ENCODE assay signal across 14 cellular contexts in the genomic region with DNA sequence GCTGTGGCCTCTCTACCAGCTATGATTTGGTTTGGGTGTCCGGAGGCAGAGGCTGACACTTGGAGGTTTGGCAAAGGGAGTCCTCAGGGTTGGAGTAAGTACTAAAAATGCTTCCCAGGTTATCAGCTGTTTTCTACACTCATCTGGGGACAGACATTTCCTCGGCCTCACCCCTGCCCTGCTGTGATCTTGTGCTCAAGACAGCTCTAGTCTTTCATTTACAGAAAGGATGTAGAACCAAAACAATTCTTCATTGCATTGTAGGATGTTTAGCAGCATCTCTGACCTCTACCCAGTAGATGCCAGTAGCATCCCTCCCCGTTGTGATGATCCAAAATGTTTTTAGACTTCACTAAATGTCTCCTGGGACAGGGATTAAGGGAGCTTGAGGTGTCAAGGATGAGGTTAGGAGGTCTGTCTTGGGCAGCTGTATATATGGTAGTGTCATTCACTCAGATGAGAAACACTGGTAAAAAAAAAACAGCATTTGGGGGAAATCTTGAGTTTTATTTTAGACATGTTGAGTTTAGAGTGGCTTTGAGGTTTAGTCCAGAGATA. TPM values are rescaled to one million over a fixed set of nuclear protein-coding genes. Genes with fewer than 3 reads are reported as not detected.
A peak's percentile ranks its signal among the peaks of the same experiment; 100 is the strongest.
DNase-seq lines count a peak whose midpoint lies in the region; ATAC-seq lines count a peak whose summit lies in the region.
"Had no signal": no experiment of that assay in that cellular context is flagged by ENCODE, and none has a peak within 500 bp of the region (broad histone marks: within the 10 kb centered on the region; RNA-seq: fewer than 3 reads in every experiment).

No MANE protein-coding gene starts in this region.

- peak overlapping the region; percentile 99 for H3K27ac Mint-ChIP-seq in activated T-cell treated with anti-CD3 and anti-CD28 coated beads, Interleukin-2, amount 50 U/mL, for 72 hours
- peak overlapping the region; percentile 59 for H3K27ac Mint-ChIP-seq in activated naive CD8-positive, alpha-beta T cell treated with anti-CD3 and anti-CD28 coated beads, Interleukin-2, amount 10 ng/mL, durations not matched to agents 7 days and 5 days
- peak overlapping the region; percentile 87 for H3K27ac Mint-ChIP-seq in stimulated activated effector memory CD8-positive, alpha-beta T cell treated with anti-CD3 and anti-CD28 coated beads, Interleukin-12 subunit alpha, Interleukin-12 subunit beta, amount 100 ng/mL, for 72 hours
- H3K27ac Mint-ChIP-seq: IgD-negative memory B cell had no signal

- no peak for DNase-seq in activated T-cell treated with anti-CD3 and anti-CD28 coated beads, Interleukin-2, amount 50 U/mL, for 72 hours
- DNase-seq in activated T-cell treated with anti-CD3 and anti-CD28 coated beads, Interleukin-2, amount 50 U/mL, for 1 hour = no peak
- DNase-seq in LHCN-M2 (ENCODE audit: low read depth) (peak; percentile 97), NCI-H187 (lab: John Stamatoyannopoulos, UW) (no peak)
- no peak for DNase-seq in activated naive CD8-positive, alpha-beta T cell treated with anti-CD3 and anti-CD28 coated beads, Interleukin-2, amount 10 ng/mL, durations not matched to agents 7 days and 5 days
- DNase-seq in stimulated activated effector memory CD8-positive, alpha-beta T cell treated with anti-CD3 and anti-CD28 coated beads, Interleukin-12 subunit alpha, Interleukin-12 subunit beta, amount 100 ng/mL, for 72 hours (ENCODE audit: low spot score in 2 of 2) = peak in 1 of 2 donors; percentile 49
- DNase-seq: activated CD4-positive, CD25-positive, alpha-beta regulatory T cell treated with anti-CD3 and anti-CD28 coated beads, Interleukin-2, amount 50 U/mL, for 72 hours; anterior cingulate cortex; effector CD4-positive, alpha-beta T cell; NCI-H1694; Peyer's patch had no signal

- ATAC-seq in activated T-cell treated with anti-CD3 and anti-CD28 coated beads, Interleukin-2, amount 50 U/mL, for 72 hours (replicated peaks in 1 of 2) = no peak
- peak; percentile 21 for ATAC-seq in activated naive CD8-positive, alpha-beta T cell treated with anti-CD3 and anti-CD28 coated beads, Interleukin-2, amount 10 ng/mL, durations not matched to agents 7 days and 5 days (ENCODE audit: low read depth)
- no peak for ATAC-seq in stimulated activated effector memory CD8-positive, alpha-beta T cell treated with anti-CD3 and anti-CD28 coated beads, Interleukin-12 subunit alpha, Interleukin-12 subunit beta, amount 100 ng/mL, for 72 hours
- no peak for ATAC-seq in HG03442 (IDR thresholded peaks at IDR 0.05; ENCODE audit: unreplicated experiment)

- peak overlapping the region; percentile 38 to 73 for H3K4me3 Mint-ChIP-seq in activated T-cell treated with anti-CD3 and anti-CD28 coated beads, Interleukin-2, amount 50 U/mL, for 72 hours
- H3K4me3 Mint-ChIP-seq in activated naive CD8-positive, alpha-beta T cell treated with anti-CD3 and anti-CD28 coated beads, Interleukin-2, amount 10 ng/mL, durations not matched to agents 7 days and 5 days = no peak overlapping the region
- H3K4me3 Mint-ChIP-seq in stimulated activated effector memory CD8-positive, alpha-beta T cell treated with anti-CD3 and anti-CD28 coated beads, Interleukin-12 subunit alpha, Interleukin-12 subunit beta, amount 100 ng/mL, for 72 hours = peak overlapping the region; percentile 28
- H3K4me3 Mint-ChIP-seq: IgD-negative memory B cell had no signal

- no peaks in the 10 kb centered on the region for H3K27me3 Mint-ChIP-seq in activated T-cell treated with anti-CD3 and anti-CD28 coated beads, Interleukin-2, amount 50 U/mL, for 72 hours (ENCODE audit: low read depth)
- no peaks in the 10 kb centered on the region for H3K27me3 Mint-ChIP-seq in activated naive CD8-positive, alpha-beta T cell treated with anti-CD3 and anti-CD28 coated beads, Interleukin-2, amount 10 ng/mL, durations not matched to agents 7 days and 5 days

- POLR2A ChIA-PET in activated naive CD8-positive, alpha-beta T cell treated with anti-CD3 and anti-CD28 coated beads, Interleukin-2, amount 10 ng/mL, durations not matched to agents 7 days and 5 days (lab: Charles Lee) = interaction anchor here (0.5 to 4.3 kb wide), 9 partner anchors 7 to 1468 kb away, joined by 3 to 31 read pairs (median 4); no protein-coding TSS in a partner anchor

- peaks cover 0 to 2% of the 10 kb centered on the region in 2 donors for H3K9me3 Mint-ChIP-seq in activated T-cell treated with anti-CD3 and anti-CD28 coated beads, Interleukin-2, amount 50 U/mL, for 72 hours
- H3K9me3 Mint-ChIP-seq in activated naive CD8-positive, alpha-beta T cell treated with anti-CD3 and anti-CD28 coated beads, Interleukin-2, amount 10 ng/mL, durations not matched to agents 7 days and 5 days = peaks cover 2% of the 10 kb centered on the region
- H3K9me3 Mint-ChIP-seq in stimulated activated effector memory CD8-positive, alpha-beta T cell treated with anti-CD3 and anti-CD28 coated beads, Interleukin-12 subunit alpha, Interleukin-12 subunit beta, amount 100 ng/mL, for 72 hours = no peaks in the 10 kb centered on the region

- H3K4me1 Mint-ChIP-seq in activated T-cell treated with anti-CD3 and anti-CD28 coated beads, Interleukin-2, amount 50 U/mL, for 72 hours (ENCODE audit: low read depth) = peaks cover 97% of the 10 kb centered on the region
- peaks cover 65% of the 10 kb centered on the region for H3K4me1 Mint-ChIP-seq in activated naive CD8-positive, alpha-beta T cell treated with anti-CD3 and anti-CD28 coated beads, Interleukin-2, amount 10 ng/mL, durations not matched to agents 7 days and 5 days
- peaks cover 82% of the 10 kb centered on the region for H3K4me1 Mint-ChIP-seq in stimulated activated effector memory CD8-positive, alpha-beta T cell treated with anti-CD3 and anti-CD28 coated beads, Interleukin-12 subunit alpha, Interleukin-12 subunit beta, amount 100 ng/mL, for 72 hours
- H3K4me1 Mint-ChIP-seq: IgD-negative memory B cell had no signal

- H3K36me3 Mint-ChIP-seq in activated T-cell treated with anti-CD3 and anti-CD28 coated beads, Interleukin-2, amount 50 U/mL, for 72 hours (ENCODE audit: insufficient read depth in 2 of 2) = peaks cover 35 to 73% of the 10 kb centered on the region in 2 donors
- H3K36me3 Mint-ChIP-seq in activated naive CD8-positive, alpha-beta T cell treated with anti-CD3 and anti-CD28 coated beads, Interleukin-2, amount 10 ng/mL, durations not matched to agents 7 days and 5 days = peaks cover 48% of the 10 kb centered on the region
- peaks cover 100% of the 10 kb centered on the region for H3K36me3 Mint-ChIP-seq in stimulated activated effector memory CD8-positive, alpha-beta T cell treated with anti-CD3 and anti-CD28 coated beads, Interleukin-12 subunit alpha, Interleukin-12 subunit beta, amount 100 ng/mL, for 72 hours
- H3K36me3 Mint-ChIP-seq: IgD-negative memory B cell had no signal

RNA-seq across cellular contexts. Expression of gene CD28, which starts 26.6 kb away (rescaled TPM):
- total RNA-seq in activated T-cell treated with anti-CD3 and anti-CD28 coated beads, Interleukin-2, amount 50 U/mL, for 72 hours = 100 to 1,000 TPM; 177 to 206 TPM
- total RNA-seq in LHCN-M2 (2014; rRNA removed) = 0.52 and 0.64 TPM in 2 replicates
- 0.06 TPM for polyA plus RNA-seq in LHCN-M2 (2012)
- total RNA-seq in activated naive CD8-positive, alpha-beta T cell treated with anti-CD3 and anti-CD28 coated beads, Interleukin-2, amount 10 ng/mL, durations not matched to agents 7 days and 5 days = 10 to 100 TPM; 52.7 to 58.9 TPM
- total RNA-seq: Daoy had no signal

Comparison
In these comparisons a context has a peak if more than half of its experiments do, and no peak if none do; other contexts are left out.
1. RNA of gene CD28, which starts 26.6 kb away (total RNA-seq): 177 to 206 TPM in activated T-cell treated with anti-CD3 and anti-CD28 coated beads, Interleukin-2, amount 50 U/mL, for 72 hours and 52.7 to 58.9 TPM in activated naive CD8-positive, alpha-beta T cell treated with anti-CD3 and anti-CD28 coated beads, Interleukin-2, amount 10 ng/mL, durations not matched to agents 7 days and 5 days; 0.52 to 0.64 TPM in LHCN-M2; every median in the first group is over 10 times any median in the second.
2. Peak in every context shown above with its lines, with median percentiles within 50 percentile points of each other: H3K27ac Mint-ChIP-seq.